1 cellular context compared by ENCODE assay signal in the genomic region with DNA sequence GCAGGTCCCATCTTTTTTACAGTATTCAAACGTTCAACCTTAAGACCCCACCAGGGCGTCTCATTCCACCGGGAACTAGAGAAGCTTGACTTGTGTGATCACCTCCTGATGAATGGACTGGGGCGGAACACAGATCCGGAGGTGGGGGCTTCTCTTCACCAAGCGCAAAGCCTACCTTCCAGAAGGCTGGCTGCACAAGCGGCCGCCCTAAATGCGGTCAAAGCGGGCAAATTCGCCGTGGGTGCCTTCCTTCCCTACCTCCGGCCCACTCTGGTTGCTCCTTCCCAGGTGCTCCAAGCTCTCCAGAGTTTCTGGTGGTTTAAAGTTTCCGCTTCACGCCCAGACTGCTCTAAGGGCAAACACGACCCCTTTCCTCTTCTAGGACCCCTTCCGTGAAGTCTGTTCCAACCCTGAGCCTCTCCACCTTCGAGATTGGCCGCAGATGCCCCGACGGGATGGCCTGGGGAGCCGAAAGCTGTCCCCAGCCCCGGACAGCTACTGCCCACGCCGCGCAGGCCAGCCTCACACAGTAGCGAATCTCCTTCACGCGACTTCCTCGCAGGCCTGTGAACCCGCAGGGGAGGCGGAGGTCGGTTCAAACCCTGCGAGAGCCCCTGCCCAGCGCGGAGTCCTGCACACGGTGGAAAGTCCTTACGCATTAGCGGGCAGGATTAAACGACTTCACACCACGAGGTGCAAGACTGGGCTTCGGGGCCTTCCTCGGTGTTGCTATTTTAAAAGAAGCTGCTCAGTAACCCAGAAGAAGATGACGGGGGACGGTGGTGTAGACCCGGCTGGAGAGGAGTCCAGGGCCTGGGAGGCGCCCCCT.
TF ChIP-seq lines count a peak whose summit lies in the region.

No MANE protein-coding gene starts in this region.

TF ChIP-seq in WTC11, 78 proteins besides CTCF, POLR2A, EP300 and RAD21 (continued from another document):
- TF ChIP-seq, protein P1, sequence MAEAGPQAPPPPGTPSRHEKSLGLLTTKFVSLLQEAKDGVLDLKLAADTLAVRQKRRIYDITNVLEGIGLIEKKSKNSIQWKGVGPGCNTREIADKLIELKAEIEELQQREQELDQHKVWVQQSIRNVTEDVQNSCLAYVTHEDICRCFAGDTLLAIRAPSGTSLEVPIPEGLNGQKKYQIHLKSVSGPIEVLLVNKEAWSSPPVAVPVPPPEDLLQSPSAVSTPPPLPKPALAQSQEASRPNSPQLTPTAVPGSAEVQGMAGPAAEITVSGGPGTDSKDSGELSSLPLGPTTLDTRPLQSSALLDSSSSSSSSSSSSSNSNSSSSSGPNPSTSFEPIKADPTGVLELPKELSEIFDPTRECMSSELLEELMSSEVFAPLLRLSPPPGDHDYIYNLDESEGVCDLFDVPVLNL (CRISPR knock-in tag; IDR thresholded peaks at IDR 0.05; ENCODE audit: borderline replicate concordance, low read depth), result no peak
- TF ChIP-seq, protein P2, sequence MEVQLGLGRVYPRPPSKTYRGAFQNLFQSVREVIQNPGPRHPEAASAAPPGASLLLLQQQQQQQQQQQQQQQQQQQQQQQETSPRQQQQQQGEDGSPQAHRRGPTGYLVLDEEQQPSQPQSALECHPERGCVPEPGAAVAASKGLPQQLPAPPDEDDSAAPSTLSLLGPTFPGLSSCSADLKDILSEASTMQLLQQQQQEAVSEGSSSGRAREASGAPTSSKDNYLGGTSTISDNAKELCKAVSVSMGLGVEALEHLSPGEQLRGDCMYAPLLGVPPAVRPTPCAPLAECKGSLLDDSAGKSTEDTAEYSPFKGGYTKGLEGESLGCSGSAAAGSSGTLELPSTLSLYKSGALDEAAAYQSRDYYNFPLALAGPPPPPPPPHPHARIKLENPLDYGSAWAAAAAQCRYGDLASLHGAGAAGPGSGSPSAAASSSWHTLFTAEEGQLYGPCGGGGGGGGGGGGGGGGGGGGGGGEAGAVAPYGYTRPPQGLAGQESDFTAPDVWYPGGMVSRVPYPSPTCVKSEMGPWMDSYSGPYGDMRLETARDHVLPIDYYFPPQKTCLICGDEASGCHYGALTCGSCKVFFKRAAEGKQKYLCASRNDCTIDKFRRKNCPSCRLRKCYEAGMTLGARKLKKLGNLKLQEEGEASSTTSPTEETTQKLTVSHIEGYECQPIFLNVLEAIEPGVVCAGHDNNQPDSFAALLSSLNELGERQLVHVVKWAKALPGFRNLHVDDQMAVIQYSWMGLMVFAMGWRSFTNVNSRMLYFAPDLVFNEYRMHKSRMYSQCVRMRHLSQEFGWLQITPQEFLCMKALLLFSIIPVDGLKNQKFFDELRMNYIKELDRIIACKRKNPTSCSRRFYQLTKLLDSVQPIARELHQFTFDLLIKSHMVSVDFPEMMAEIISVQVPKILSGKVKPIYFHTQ (CRISPR knock-in tag; IDR thresholded peaks at IDR 0.05), result no peak
- TF ChIP-seq, protein P3, sequence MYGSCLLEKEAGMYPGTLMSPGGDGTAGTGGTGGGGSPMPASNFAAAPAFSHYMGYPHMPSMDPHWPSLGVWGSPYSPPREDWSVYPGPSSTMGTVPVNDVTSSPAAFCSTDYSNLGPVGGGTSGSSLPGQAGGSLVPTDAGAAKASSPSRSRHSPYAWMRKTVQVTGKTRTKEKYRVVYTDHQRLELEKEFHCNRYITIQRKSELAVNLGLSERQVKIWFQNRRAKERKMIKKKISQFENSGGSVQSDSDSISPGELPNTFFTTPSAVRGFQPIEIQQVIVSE (CRISPR knock-in tag; IDR thresholded peaks at IDR 0.05; ENCODE audit: borderline replicate concordance), result no peak
- TF ChIP-seq EMX1 (CRISPR knock-in tag; IDR thresholded peaks at IDR 0.05) (no peak), ZNF423 (CRISPR knock-in tag; IDR thresholded peaks at IDR 0.05) (no peak), NR1H2 (CRISPR knock-in tag; IDR thresholded peaks at IDR 0.05) (no peak), MYBL2 (CRISPR knock-in tag; IDR thresholded peaks at IDR 0.05) (0 out of 2 replicates have a peak, but pooled peaks have one; percentile 30), MXD4 (CRISPR knock-in tag; IDR thresholded peaks at IDR 0.05; ENCODE audit: borderline replicate concordance) (no peak), FOXP1 (CRISPR knock-in tag; IDR thresholded peaks at IDR 0.05; ENCODE audit: borderline replicate concordance) (0 out of 2 replicates have a peak, but pooled peaks have one; percentile 18), ZNF317 (CRISPR knock-in tag; IDR thresholded peaks at IDR 0.05; ENCODE audit: borderline replicate concordance, low read depth) (no peak)
- TF ChIP-seq, protein P4, sequence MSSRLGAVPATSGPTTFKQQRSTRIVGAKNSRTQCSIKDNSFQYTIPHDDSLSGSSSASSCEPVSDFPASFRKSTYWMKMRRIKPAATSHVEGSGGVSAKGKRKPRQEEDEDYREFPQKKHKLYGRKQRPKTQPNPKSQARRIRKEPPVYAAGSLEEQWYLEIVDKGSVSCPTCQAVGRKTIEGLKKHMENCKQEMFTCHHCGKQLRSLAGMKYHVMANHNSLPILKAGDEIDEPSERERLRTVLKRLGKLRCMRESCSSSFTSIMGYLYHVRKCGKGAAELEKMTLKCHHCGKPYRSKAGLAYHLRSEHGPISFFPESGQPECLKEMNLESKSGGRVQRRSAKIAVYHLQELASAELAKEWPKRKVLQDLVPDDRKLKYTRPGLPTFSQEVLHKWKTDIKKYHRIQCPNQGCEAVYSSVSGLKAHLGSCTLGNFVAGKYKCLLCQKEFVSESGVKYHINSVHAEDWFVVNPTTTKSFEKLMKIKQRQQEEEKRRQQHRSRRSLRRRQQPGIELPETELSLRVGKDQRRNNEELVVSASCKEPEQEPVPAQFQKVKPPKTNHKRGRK (CRISPR knock-in tag; IDR thresholded peaks at IDR 0.05; ENCODE audit: borderline replicate concordance), result no peak
- TF ChIP-seq, protein P5, sequence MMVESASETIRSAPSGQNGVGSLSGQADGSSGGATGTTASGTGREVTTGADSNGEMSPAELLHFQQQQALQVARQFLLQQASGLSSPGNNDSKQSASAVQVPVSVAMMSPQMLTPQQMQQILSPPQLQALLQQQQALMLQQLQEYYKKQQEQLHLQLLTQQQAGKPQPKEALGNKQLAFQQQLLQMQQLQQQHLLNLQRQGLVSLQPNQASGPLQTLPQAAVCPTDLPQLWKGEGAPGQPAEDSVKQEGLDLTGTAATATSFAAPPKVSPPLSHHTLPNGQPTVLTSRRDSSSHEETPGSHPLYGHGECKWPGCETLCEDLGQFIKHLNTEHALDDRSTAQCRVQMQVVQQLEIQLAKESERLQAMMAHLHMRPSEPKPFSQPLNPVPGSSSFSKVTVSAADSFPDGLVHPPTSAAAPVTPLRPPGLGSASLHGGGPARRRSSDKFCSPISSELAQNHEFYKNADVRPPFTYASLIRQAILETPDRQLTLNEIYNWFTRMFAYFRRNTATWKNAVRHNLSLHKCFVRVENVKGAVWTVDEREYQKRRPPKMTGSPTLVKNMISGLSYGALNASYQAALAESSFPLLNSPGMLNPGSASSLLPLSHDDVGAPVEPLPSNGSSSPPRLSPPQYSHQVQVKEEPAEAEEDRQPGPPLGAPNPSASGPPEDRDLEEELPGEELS (CRISPR knock-in tag; IDR thresholded peaks at IDR 0.05), result no peak
- TF ChIP-seq, protein P6, sequence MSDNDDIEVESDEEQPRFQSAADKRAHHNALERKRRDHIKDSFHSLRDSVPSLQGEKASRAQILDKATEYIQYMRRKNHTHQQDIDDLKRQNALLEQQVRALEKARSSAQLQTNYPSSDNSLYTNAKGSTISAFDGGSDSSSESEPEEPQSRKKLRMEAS (CRISPR knock-in tag; IDR thresholded peaks at IDR 0.05), result peak; percentile 48; the same call in 1 of the 2 replicates
